Comparison of ENCODE assay signal across 18 cellular contexts in genomic region chr9:124125590-124126047, GRCh38.
"Had no signal": no experiment of that assay in that cellular context is flagged by ENCODE, and none has a peak within 500 bp of the region (broad histone marks: within the 10 kb centered on the region; RNA-seq: fewer than 3 reads in every experiment).

No MANE protein-coding gene starts in this region.

- ATAC-seq: left ventricle myocardium superior; natural killer cell; sciatic nerve; stimulated activated naive CD8-positive, alpha-beta T cell treated with anti-CD3 and anti-CD28 coated beads, Interleukin-15, amount 100 ng/mL, for 72 hours had no signal

- H3K4me3 ChIP-seq: coronary artery, testis had no signal

- H3K27me3 ChIP-seq: testis had no signal

- H3K4me3 Mint-ChIP-seq: activated CD4-positive, alpha-beta T cell treated with anti-CD3 and anti-CD28 coated beads, Interleukin-2, amount 10 ng/mL, durations not matched to agents 7 days and 5 days; activated naive CD8-positive, alpha-beta T cell treated with anti-CD3 and anti-CD28 coated beads, Interleukin-2, amount 10 ng/mL, durations not matched to agents 7 days and 5 days; activated T-helper 1 cell treated with anti-CD3 and anti-CD28 coated beads, Interleukin-12 subunit alpha, Interleukin-12 subunit beta, Interleukin-2, Interleukin-4 antibody, amounts not matched to agents 30 ng/mL and 10 ng/mL and 1 ng/mL, durations not matched to agents 14 hours and 24 hours and 36 hours; central memory CD8-positive, alpha-beta T cell; memory B cell; natural killer cell; stimulated activated naive CD8-positive, alpha-beta T cell treated with anti-CD3 and anti-CD28 coated beads, Interleukin-15, amount 100 ng/mL, for 72 hours had no signal

- H3K27ac Mint-ChIP-seq: activated CD4-positive, alpha-beta T cell treated with anti-CD3 and anti-CD28 coated beads, Interleukin-2, amount 10 ng/mL, durations not matched to agents 7 days and 5 days; activated naive CD8-positive, alpha-beta T cell treated with anti-CD3 and anti-CD28 coated beads, Interleukin-2, amount 10 ng/mL, durations not matched to agents 7 days and 5 days; activated T-helper 1 cell treated with anti-CD3 and anti-CD28 coated beads, Interleukin-12 subunit alpha, Interleukin-12 subunit beta, Interleukin-2, Interleukin-4 antibody, amounts not matched to agents 30 ng/mL and 10 ng/mL and 1 ng/mL, durations not matched to agents 14 hours and 24 hours and 36 hours; memory B cell; natural killer cell; progenitor cell of endocrine pancreas; stimulated activated naive CD8-positive, alpha-beta T cell treated with anti-CD3 and anti-CD28 coated beads, Interleukin-15, amount 100 ng/mL, for 72 hours had no signal

- H3K36me3 Mint-ChIP-seq: activated naive CD8-positive, alpha-beta T cell treated with anti-CD3 and anti-CD28 coated beads, Interleukin-2, amount 10 ng/mL, durations not matched to agents 7 days and 5 days; brain; memory B cell; natural killer cell had no signal

- H3K9me3 Mint-ChIP-seq: activated CD4-positive, alpha-beta T cell treated with anti-CD3 and anti-CD28 coated beads, Interleukin-2, amount 10 ng/mL, durations not matched to agents 7 days and 5 days; activated naive CD8-positive, alpha-beta T cell treated with anti-CD3 and anti-CD28 coated beads, Interleukin-2, amount 10 ng/mL, durations not matched to agents 7 days and 5 days; activated T-helper 1 cell treated with anti-CD3 and anti-CD28 coated beads, Interleukin-12 subunit alpha, Interleukin-12 subunit beta, Interleukin-2, Interleukin-4 antibody, amounts not matched to agents 30 ng/mL and 10 ng/mL and 1 ng/mL, durations not matched to agents 14 hours and 24 hours and 36 hours; central memory CD8-positive, alpha-beta T cell; memory B cell; natural killer cell; stimulated activated naive CD8-positive, alpha-beta T cell treated with anti-CD3 and anti-CD28 coated beads, Interleukin-15, amount 100 ng/mL, for 72 hours had no signal

- H3K27me3 Mint-ChIP-seq: activated CD4-positive, alpha-beta T cell treated with anti-CD3 and anti-CD28 coated beads, Interleukin-2, amount 10 ng/mL, durations not matched to agents 7 days and 5 days; central memory CD8-positive, alpha-beta T cell; memory B cell had no signal

- DNase-seq: activated CD4-positive, alpha-beta T cell treated with anti-CD3 and anti-CD28 coated beads, Interleukin-2, amount 10 ng/mL, durations not matched to agents 7 days and 5 days; activated CD4-positive, CD25-positive, alpha-beta regulatory T cell; activated naive CD4-positive, alpha-beta T cell; activated naive CD8-positive, alpha-beta T cell treated with anti-CD3 and anti-CD28 coated beads, Interleukin-2, amount 10 ng/mL, durations not matched to agents 7 days and 5 days; foreskin fibroblast; hypothalamus; left ventricle myocardium superior; natural killer cell; occipital lobe; stimulated activated naive CD8-positive, alpha-beta T cell treated with anti-CD3 and anti-CD28 coated beads, Interleukin-15, amount 100 ng/mL, for 72 hours; testis had no signal
